In genomic region chr19:1882786-1883692, GRCh38 we compare ENCODE assay signal across 8 cellular contexts. TPM values are rescaled to one million over a fixed set of nuclear protein-coding genes. Genes with fewer than 3 reads are reported as not detected.
DNase-seq lines count a peak whose midpoint lies in the region; TF ChIP-seq lines count a peak whose summit lies in the region.

No MANE protein-coding gene starts in this region.

- H3K79me2 ChIP-seq in parathyroid adenoma, result peaks cover 26% of the 10 kb centered on the region

- H3K4me3 ChIP-seq in Caco-2 (ENCODE audit: low read depth, low read length) (no peak overlapping the region), SK-N-MC (peak overlapping the region; percentile 88; the same call in 1 of the 2 replicates), epithelial cell of proximal tubule (ENCODE audit: low read depth, low read length) (peak overlapping the region; percentile 98), parathyroid adenoma (ENCODE audit: low read depth, low read length) (no peak overlapping the region)

- DNase-seq in Caco-2 (no peak), SK-N-MC (ENCODE audit: low read depth, low spot score) (no peak), epithelial cell of proximal tubule (ENCODE audit: low read depth) (no peak), AG20443 (ENCODE audit: low spot score) (no peak), dermis blood vessel endothelial cell (no peak)
- DNase-seq in activated CD4-positive, CD25-positive, alpha-beta regulatory T cell (lab: John Stamatoyannopoulos, UW), result no peak
- no peak for DNase-seq in activated CD4-positive, CD25-positive, alpha-beta regulatory T cell treated with anti-CD3 and anti-CD28 coated beads, Interleukin-2, amount 50 U/mL, for 72 hours

- no peak for TF ChIP-seq CTCF in Caco-2 (IDR thresholded peaks at IDR 0.05; ENCODE audit: insufficient read depth in 1 of 2, low read depth in 1 of 2, low read length in 1 of 2, severe bottlenecking in 1 of 2, unreplicated experiment in 1 of 2)
- TF ChIP-seq CTCF in epithelial cell of proximal tubule (conservative IDR thresholded peaks at IDR 0.05; ENCODE audit: low read depth, low read length), result no peak
- TF ChIP-seq CTCF in parathyroid adenoma (IDR thresholded peaks at IDR 0.05), result no peak

- peaks cover 24% of the 10 kb centered on the region for H3K4me1 ChIP-seq in Caco-2
- peaks cover 6% of the 10 kb centered on the region for H3K4me1 ChIP-seq in parathyroid adenoma

- H3K27ac Mint-ChIP-seq in Caco-2 (ENCODE audit: unreplicated experiment), result no peak overlapping the region

- intact Hi-C loops in Caco-2 (cut with micrococcal nuclease; ENCODE audit: unreplicated experiment), result no loop called here

- H3K27me3 ChIP-seq in Caco-2 (replicated peaks; ENCODE audit: control insufficient read depth, insufficient read depth, low read length) (no peaks in the 10 kb centered on the region), parathyroid adenoma (ENCODE audit: control insufficient read depth, insufficient read depth, low read length) (no peaks in the 10 kb centered on the region)

- H2AFZ ChIP-seq in parathyroid adenoma, result no peak overlapping the region

- peak overlapping the region; percentile 70 for H3K4me2 ChIP-seq in parathyroid adenoma (ENCODE audit: low read length)

- CTCF ChIA-PET in Caco-2 (lab: Charles Lee), result no interaction called here

- no peaks in the 10 kb centered on the region for H3K27me3 Mint-ChIP-seq in Caco-2 (ENCODE audit: insufficient read depth, unreplicated experiment)

- peak overlapping the region; percentile 91 for H3K4me3 Mint-ChIP-seq in Caco-2 (ENCODE audit: unreplicated experiment)

- 0 out of 2 replicates have a peak overlapping the region, but pooled peaks have one; percentile 7 for H3K27ac ChIP-seq in SK-N-MC
- H3K27ac ChIP-seq in parathyroid adenoma, result peak overlapping the region; percentile 27

- H3K36me3 ChIP-seq in Caco-2 (ENCODE audit: control insufficient read depth, insufficient read depth, low read length), result no peaks in the 10 kb centered on the region
- no peaks in the 10 kb centered on the region for H3K36me3 ChIP-seq in SK-N-MC (ENCODE audit: insufficient read depth, low read length)
- H3K36me3 ChIP-seq in parathyroid adenoma (ENCODE audit: control insufficient read depth, insufficient read depth, low read length), result no peaks in the 10 kb centered on the region

- H3K36me3 Mint-ChIP-seq in Caco-2 (ENCODE audit: insufficient read depth, unreplicated experiment), result peaks cover 16% of the 10 kb centered on the region

- no TSS peak for BruUV-seq in Caco-2 (replicated peaks; lab: Mats Ljungman, UMichigan)

- POLR2A ChIA-PET in Caco-2 (lab: Charles Lee), result no interaction called here

- H3K9me3 Mint-ChIP-seq in Caco-2 (ENCODE audit: unreplicated experiment), result no peaks in the 10 kb centered on the region

- H3K9ac ChIP-seq in SK-N-MC (ENCODE audit: insufficient read length), result peak overlapping the region; percentile 93
- no peak overlapping the region for H3K9ac ChIP-seq in parathyroid adenoma

- H3K9me3 ChIP-seq in Caco-2, result no peaks in the 10 kb centered on the region
- H3K9me3 ChIP-seq in SK-N-MC (ENCODE audit: low read depth, low read length), result no peaks in the 10 kb centered on the region
- H3K9me3 ChIP-seq in parathyroid adenoma (ENCODE audit: control insufficient read depth, low read length), result no peaks in the 10 kb centered on the region

- peaks cover 26% of the 10 kb centered on the region for H3K4me1 Mint-ChIP-seq in Caco-2 (ENCODE audit: low read depth, unreplicated experiment)

RNA-seq across cellular contexts. Expression of gene ABHD17A, which starts 2.3 kb away (rescaled TPM):
- total RNA-seq in Caco-2 (2022), result 47.7 and 51.8 TPM in 2 replicates
- total RNA-seq in epithelial cell of proximal tubule, result 83.4 and 112 TPM in 2 replicates
- total RNA-seq in dermis blood vessel endothelial cell, result 111 and 142 TPM in 2 replicates

RNA-seq across cellular contexts. Expression of gene KLF16, which starts 19.7 kb away (rescaled TPM):
- 26.5 and 26.8 TPM in 2 replicates for total RNA-seq in Caco-2 (2022)
- 28.1 and 28.8 TPM in 2 replicates for total RNA-seq in epithelial cell of proximal tubule
- 5.3 and 9.5 TPM in 2 replicates for total RNA-seq in dermis blood vessel endothelial cell

RNA-seq across cellular contexts. Expression of gene ADAT3, which starts 22.2 kb away (rescaled TPM):
- total RNA-seq in Caco-2 (2022), result 12.6 and 14.0 TPM in 2 replicates
- 10.3 and 12.6 TPM in 2 replicates for total RNA-seq in epithelial cell of proximal tubule
- 5.8 and 6.2 TPM in 2 replicates for total RNA-seq in dermis blood vessel endothelial cell

RNA-seq across cellular contexts. Expression of gene SCAMP4, which starts 22.2 kb away (rescaled TPM):
- total RNA-seq in Caco-2 (2022) (78.3 and 84.1 TPM in 2 replicates), epithelial cell of proximal tubule (108 and 134 TPM in 2 replicates), dermis blood vessel endothelial cell (34.7 and 56.1 TPM in 2 replicates)

RNA-seq across cellular contexts. Expression of gene REXO1, which starts 34.8 kb away (rescaled TPM):
- total RNA-seq in Caco-2 (2022), result 43.0 and 46.6 TPM in 2 replicates
- total RNA-seq in epithelial cell of proximal tubule, result 14.5 and 18.4 TPM in 2 replicates
- total RNA-seq in dermis blood vessel endothelial cell, result 8.7 and 14.0 TPM in 2 replicates

Comparison
In these comparisons a context has a peak if more than half of its experiments do, and no peak if none do; other contexts are left out.
1. H3K4me3 ChIP-seq: peak in SK-N-MC (single experiment) and epithelial cell of proximal tubule (single experiment); none in Caco-2 (single experiment) and parathyroid adenoma (single experiment).